Comparison of ENCODE assay signal across 1 cellular context in genomic region chr7:87216701-87217508, GRCh38.
TF ChIP-seq lines count a peak whose summit lies in the region.

No MANE protein-coding gene starts in this region.

TF ChIP-seq in GM12878, 131 proteins besides CTCF, POLR2A, EP300 and RAD21 (continued from another document and continues in another):
- TF ChIP-seq CBX5 (IDR thresholded peaks at IDR 0.05; ENCODE audit: low read depth) (no peak), SIN3A (IDR thresholded peaks at IDR 0.05; ENCODE audit: low read depth, low read length) (0 out of 2 replicates have a peak, but pooled peaks have one; percentile 74), FOS (IDR thresholded peaks at IDR 0.05; ENCODE audit: borderline replicate concordance, extremely low read depth, insufficient read length) (no peak), ZSCAN29 (IDR thresholded peaks at IDR 0.05) (peak; percentile 22; the same call in 1 of the 2 replicates), IRF4 (IDR thresholded peaks at IDR 0.05; ENCODE audit: low read depth, low read length) (peak; percentile 92), JUND (IDR thresholded peaks at IDR 0.05; ENCODE audit: low read depth, low read length) (peak; percentile 93), BACH1 (IDR thresholded peaks at IDR 0.05; ENCODE audit: borderline replicate concordance) (peak; percentile 70; the same call in 1 of the 2 replicates), PML (IDR thresholded peaks at IDR 0.05; ENCODE audit: low read length) (no peak), ASH2L (IDR thresholded peaks at IDR 0.05; ENCODE audit: borderline replicate concordance, low read depth) (0 out of 2 replicates have a peak, but pooled peaks have one; percentile 78), ZBTB4 (CRISPR knock-in tag; IDR thresholded peaks at IDR 0.05) (no peak), SMARCA5 (IDR thresholded peaks at IDR 0.05) (peak; percentile 45; the same call in 1 of the 2 replicates), NKRF (conservative IDR thresholded peaks at IDR 0.05) (peak; percentile 2; the same call in 1 of the 2 replicates), NRF1 (conservative IDR thresholded peaks at IDR 0.05; ENCODE audit: low read depth, low read length) (no peak), KLF5 (IDR thresholded peaks at IDR 0.05; ENCODE audit: partially characterized antibody) (no peak), NFXL1 (IDR thresholded peaks at IDR 0.05; ENCODE audit: borderline replicate concordance) (no peak), JUNB (IDR thresholded peaks at IDR 0.05) (peak; percentile 94), CHD1 (IDR thresholded peaks at IDR 0.05; ENCODE audit: low read depth, low read length) (0 out of 2 replicates have a peak, but pooled peaks have one; percentile 41), ATF7 (IDR thresholded peaks at IDR 0.05; ENCODE audit: low read depth) (peak; percentile 94), CBFB (IDR thresholded peaks at IDR 0.05; ENCODE audit: low read depth) (0 out of 2 replicates have a peak, but pooled peaks have one; percentile 23), BCL3 (IDR thresholded peaks at IDR 0.05; ENCODE audit: borderline replicate concordance, insufficient read depth, low read depth, low read length, poor library complexity, severe bottlenecking) (peak; percentile 63), CEBPZ (IDR thresholded peaks at IDR 0.05; ENCODE audit: low read depth, low read length) (no peak), ZNF217 (IDR thresholded peaks at IDR 0.05) (peak; percentile 94), CHD2 (IDR thresholded peaks at IDR 0.05; ENCODE audit: borderline replicate concordance, low read depth, low read length) (peak; percentile 65; the same call in 1 of the 2 replicates), ZBTB40 (IDR thresholded peaks at IDR 0.05; ENCODE audit: borderline replicate concordance) (no peak), ZNF622 (IDR thresholded peaks at IDR 0.05) (no peak), POU2F2 (IDR thresholded peaks at IDR 0.05; ENCODE audit: borderline replicate concordance, low read depth, low read length) (peak; percentile 85), CREM (IDR thresholded peaks at IDR 0.05; ENCODE audit: low read depth) (peak; percentile 81), REST (IDR thresholded peaks at IDR 0.05; ENCODE audit: low read depth, low read length) (no peak), CEBPB (IDR thresholded peaks at IDR 0.05; ENCODE audit: borderline replicate concordance in 1 of 2, low read depth in 2 of 2, low read length in 2 of 2) (no peak), PRDM15 (CRISPR knock-in tag; IDR thresholded peaks at IDR 0.05) (no peak), KAT2A (conservative IDR thresholded peaks at IDR 0.05; ENCODE audit: control insufficient read depth, low read depth, low read length) (no peak), RELA (IDR thresholded peaks at IDR 0.05; ENCODE audit: borderline replicate concordance, partially characterized antibody) (no peak), MXI1 (IDR thresholded peaks at IDR 0.05; ENCODE audit: low read depth, low read length) (peak; percentile 16; the same call in 1 of the 2 replicates), RCOR1 (conservative IDR thresholded peaks at IDR 0.05; ENCODE audit: low read depth, low read length) (peak; percentile 93), TBL1XR1 (IDR thresholded peaks at IDR 0.05; ENCODE audit: low read depth, low read length) (no peak; the same call in none of the 2 replicates), STAT1 (conservative IDR thresholded peaks at IDR 0.05) (no peak), NR2C2 (IDR thresholded peaks at IDR 0.05; ENCODE audit: borderline replicate concordance, control insufficient read depth, insufficient read length, low read depth) (no peak), NR2C1 (IDR thresholded peaks at IDR 0.05) (no peak)
